Comparison of ENCODE assay signal across 17 cellular contexts in genomic region chr17:1975573-1975972, GRCh38. TPM values are rescaled to one million over a fixed set of nuclear protein-coding genes. Genes with fewer than 3 reads are reported as not detected.
"Had no signal": no experiment of that assay in that cellular context is flagged by ENCODE, and none has a peak within 500 bp of the region (broad histone marks: within the 10 kb centered on the region; RNA-seq: fewer than 3 reads in every experiment).

No MANE protein-coding gene starts in this region.

- DNase-seq: activated CD8-positive, alpha-beta memory T cell treated with anti-CD3 and anti-CD28 coated beads, Interleukin-2, amount 50 U/mL, for 4 hours; activated naive CD4-positive, alpha-beta T cell treated with anti-CD3 and anti-CD28 coated beads, Interleukin-2, amount 50 U/mL, for 16 hours; amygdala; body of pancreas; central memory CD4-positive, alpha-beta T cell; colonic mucosa; hypothalamus; kidney; left lung; mammary epithelial cell; retina; stimulated activated CD4-positive, alpha-beta T cell treated with anti-CD3 and anti-CD28 coated beads, Interleukin-2, amount 100 ng/mL, for 48 hours; stimulated activated naive B cell treated with anti-CD40 and anti-IgM and Interleukin-4, amounts not matched to agents 10 μg/mL and 1 μg/mL and 100 μg/mL, for 72 hours; T-helper 9 cell; transverse colon had no signal

- H3K36me3 Mint-ChIP-seq: stimulated activated naive B cell treated with anti-CD40 and anti-IgM and Interleukin-4, amounts not matched to agents 10 μg/mL and 1 μg/mL and 100 μg/mL, for 72 hours had no signal

- H3K4me1 ChIP-seq: colonic mucosa, left lung, SJSA1, transverse colon had no signal

- H3K4me3 ChIP-seq: body of pancreas, colonic mucosa, esophagus muscularis mucosa, left lung, SJSA1, transverse colon had no signal

- ATAC-seq: body of pancreas; left lung; stimulated activated naive B cell treated with anti-CD40 and anti-IgM and Interleukin-4, amounts not matched to agents 10 μg/mL and 1 μg/mL and 100 μg/mL, for 72 hours had no signal

- H3K9me3 ChIP-seq: body of pancreas, colonic mucosa, esophagus muscularis mucosa, left lung, transverse colon had no signal

- H3K27me3 ChIP-seq: body of pancreas had no signal

- H3K27ac ChIP-seq: body of pancreas, colonic mucosa, esophagus muscularis mucosa, left lung, SJSA1, transverse colon had no signal

- H3K4me3 Mint-ChIP-seq: stimulated activated naive B cell treated with anti-CD40 and anti-IgM and Interleukin-4, amounts not matched to agents 10 μg/mL and 1 μg/mL and 100 μg/mL, for 72 hours had no signal

- H3K27ac Mint-ChIP-seq: stimulated activated naive B cell treated with anti-CD40 and anti-IgM and Interleukin-4, amounts not matched to agents 10 μg/mL and 1 μg/mL and 100 μg/mL, for 72 hours had no signal

- FAIRE-seq: kidney had no signal

- H3K36me3 ChIP-seq: colonic mucosa, esophagus muscularis mucosa, left lung, SJSA1, transverse colon had no signal

- H3K9me3 Mint-ChIP-seq: stimulated activated naive B cell treated with anti-CD40 and anti-IgM and Interleukin-4, amounts not matched to agents 10 μg/mL and 1 μg/mL and 100 μg/mL, for 72 hours had no signal

RNA-seq across cellular contexts. Expression of gene RTN4RL1, which starts 49.6 kb away (rescaled TPM):
- total RNA-seq: SJSA1 had no signal
